ENCODE assay signal across 22 cellular contexts in the genomic region with DNA sequence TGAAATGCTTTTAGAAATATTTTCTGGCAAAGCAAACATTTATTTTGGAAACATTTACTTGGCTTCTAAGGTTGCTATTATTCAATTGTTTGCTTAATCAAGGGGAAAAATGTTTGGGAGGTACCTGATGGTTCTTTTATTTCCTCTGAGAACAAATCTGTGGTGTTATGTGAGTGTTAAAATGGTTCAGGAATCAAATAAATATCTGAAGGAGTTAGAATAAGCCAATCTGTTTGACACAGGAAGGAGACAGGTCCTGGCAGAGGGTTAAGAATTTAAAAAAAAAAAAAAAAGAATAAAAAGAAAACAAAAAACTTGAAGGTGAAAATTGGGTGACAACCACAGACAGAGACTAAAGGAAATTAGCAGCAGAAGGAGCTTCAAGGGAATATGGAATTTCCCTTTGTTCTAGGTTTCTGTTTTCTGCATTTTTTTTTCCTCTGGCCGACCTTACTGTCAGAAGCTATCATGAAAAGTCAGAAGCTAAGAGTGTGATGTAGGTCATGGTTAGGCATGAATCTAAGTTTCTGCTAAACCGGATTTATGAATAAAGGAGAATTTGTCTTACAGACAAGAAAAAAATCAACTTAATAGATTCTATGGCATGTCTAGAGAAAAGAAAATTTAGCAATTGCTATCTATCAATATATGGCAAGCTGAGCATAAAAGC.
"Had no signal": no experiment of that assay in that cellular context is flagged by ENCODE, and none has a peak within 500 bp of the region (broad histone marks: within the 10 kb centered on the region; RNA-seq: fewer than 3 reads in every experiment).

No MANE protein-coding gene starts in this region.

- FAIRE-seq: endometrium had no signal

- H3K36me3 ChIP-seq: ascending aorta, neutrophil, right lobe of liver, tibial artery, WERI-Rb-1 had no signal

- H3K4me1 Mint-ChIP-seq: activated T-helper 17 cell treated with anti-CD3 and anti-CD28 coated beads, Interleukin-2, amount 50 U/mL, for 72 hours; nephron had no signal

- H3K79me2 ChIP-seq: parathyroid adenoma had no signal

- H3K27ac ChIP-seq: ascending aorta, coronary artery, neutrophil, parathyroid adenoma, right lobe of liver, skin epidermis, tibial artery, WERI-Rb-1 had no signal

- H3K27ac Mint-ChIP-seq: activated CD8-positive, alpha-beta T cell treated with anti-CD3 and anti-CD28 coated beads, Interleukin-2, amount 10 ng/mL, durations not matched to agents 7 days and 5 days; activated naive CD4-positive, alpha-beta T cell treated with anti-CD3 and anti-CD28 coated beads, Interleukin-2, amount 50 U/mL, for 72 hours; activated T-helper 17 cell treated with anti-CD3 and anti-CD28 coated beads, Interleukin-2, amount 50 U/mL, for 72 hours; nephron; stimulated activated naive CD8-positive, alpha-beta T cell treated with anti-CD3 and anti-CD28 coated beads, Interleukin-15, Interleukin-2, amounts not matched to agents 100 ng/mL and 50 ng/mL, for 24 hours had no signal

- H3K27me3 Mint-ChIP-seq: activated T-helper 17 cell treated with anti-CD3 and anti-CD28 coated beads, Interleukin-2, amount 50 U/mL, for 72 hours; stimulated activated naive CD8-positive, alpha-beta T cell treated with anti-CD3 and anti-CD28 coated beads, Interleukin-15, Interleukin-2, amounts not matched to agents 100 ng/mL and 50 ng/mL, for 24 hours had no signal

- H3K9me3 ChIP-seq: ascending aorta, neutrophil, right lobe of liver, tibial artery had no signal

- H2AFZ ChIP-seq: parathyroid adenoma had no signal

- H3K9me3 Mint-ChIP-seq: activated naive CD4-positive, alpha-beta T cell treated with anti-CD3 and anti-CD28 coated beads, Interleukin-2, amount 50 U/mL, for 72 hours; activated T-helper 17 cell treated with anti-CD3 and anti-CD28 coated beads, Interleukin-2, amount 50 U/mL, for 72 hours; nephron; stimulated activated naive CD8-positive, alpha-beta T cell treated with anti-CD3 and anti-CD28 coated beads, Interleukin-15, Interleukin-2, amounts not matched to agents 100 ng/mL and 50 ng/mL, for 24 hours had no signal

- H3K4me1 ChIP-seq: ascending aorta, parathyroid adenoma, right lobe of liver, tibial artery had no signal

- H3K4me3 Mint-ChIP-seq: activated CD8-positive, alpha-beta T cell treated with anti-CD3 and anti-CD28 coated beads, Interleukin-2, amount 10 ng/mL, durations not matched to agents 7 days and 5 days; activated T-helper 17 cell treated with anti-CD3 and anti-CD28 coated beads, Interleukin-2, amount 50 U/mL, for 72 hours; nephron; stimulated activated naive CD8-positive, alpha-beta T cell treated with anti-CD3 and anti-CD28 coated beads, Interleukin-15, Interleukin-2, amounts not matched to agents 100 ng/mL and 50 ng/mL, for 24 hours had no signal

- H3K36me3 Mint-ChIP-seq: activated naive CD4-positive, alpha-beta T cell treated with anti-CD3 and anti-CD28 coated beads, Interleukin-2, amount 50 U/mL, for 72 hours had no signal

- H3K9ac ChIP-seq: parathyroid adenoma had no signal

- DNase-seq: activated CD4-positive, alpha-beta T cell treated with anti-CD3 and anti-CD28 coated beads, Interleukin-2, amount 50 U/mL, for 1 hour; activated CD4-positive, CD25-positive, alpha-beta regulatory T cell treated with anti-CD3 and anti-CD28 coated beads, Interleukin-2, amount 50 U/mL, for 72 hours; activated CD8-positive, alpha-beta T cell treated with anti-CD3 and anti-CD28 coated beads, Interleukin-2, amount 10 ng/mL, durations not matched to agents 7 days and 5 days; central memory CD4-positive, alpha-beta T cell; foreskin fibroblast; mammary epithelial cell; midbrain; right lobe of liver; stimulated activated CD4-positive, alpha-beta T cell treated with anti-CD3 and anti-CD28 coated beads, Interleukin-1b, Interleukin-23, amount 100 ng/mL, for 48 hours; tibial artery; WERI-Rb-1 had no signal

- H3K27me3 ChIP-seq: ascending aorta, neutrophil, right lobe of liver, tibial artery had no signal

- H3K4me3 ChIP-seq: ascending aorta, coronary artery, right lobe of liver, skin epidermis, tibial artery had no signal

- ATAC-seq: activated CD8-positive, alpha-beta T cell treated with anti-CD3 and anti-CD28 coated beads, Interleukin-2, amount 10 ng/mL, durations not matched to agents 7 days and 5 days; activated naive CD4-positive, alpha-beta T cell treated with anti-CD3 and anti-CD28 coated beads, Interleukin-2, amount 50 U/mL, for 72 hours; activated T-helper 17 cell treated with anti-CD3 and anti-CD28 coated beads, Interleukin-2, amount 50 U/mL, for 72 hours; left lobe of liver; right lobe of liver had no signal
